Comparison of ENCODE assay signal across 1 cellular context in the genomic region with DNA sequence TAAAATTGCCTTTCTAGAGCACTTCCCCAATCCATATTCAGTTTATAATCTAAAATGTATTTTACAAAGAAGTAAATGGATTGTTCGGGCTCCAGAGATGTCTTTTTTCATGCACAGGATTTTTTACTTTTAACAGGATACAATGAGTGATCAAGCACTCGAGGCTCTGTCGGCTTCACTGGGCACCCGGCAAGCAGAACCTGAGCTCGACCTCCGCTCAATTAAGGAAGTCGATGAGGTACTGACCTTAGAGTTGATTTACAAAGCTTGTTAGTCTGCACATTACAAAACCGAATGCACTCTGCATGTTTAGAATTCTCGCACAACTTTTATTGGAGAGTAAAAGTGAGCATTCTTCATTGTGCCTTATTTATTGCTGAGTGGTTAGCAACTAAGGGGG.
A peak's percentile ranks its signal among the peaks of the same experiment; 100 is the strongest.
TF ChIP-seq lines count a peak whose summit lies in the region.

No MANE protein-coding gene starts in this region.

TF ChIP-seq in HEK293, 187 proteins besides CTCF, POLR2A, EP300 and RAD21 (continued from another document):
- TF ChIP-seq PRDM10 (tag by site-specific recombination; IDR thresholded peaks at IDR 0.05) = no peak
- peak; percentile 73 for TF ChIP-seq FEZF1 (tag by site-specific recombination; IDR thresholded peaks at IDR 0.05)
